Comparison of ENCODE assay signal across 30 cellular contexts in genomic region chr9:112870556-112870955, GRCh38. TPM values are rescaled to one million over a fixed set of nuclear protein-coding genes. Genes with fewer than 3 reads are reported as not detected.
"Had no signal": no experiment of that assay in that cellular context is flagged by ENCODE, and none has a peak within 500 bp of the region (broad histone marks: within the 10 kb centered on the region; RNA-seq: fewer than 3 reads in every experiment).

No MANE protein-coding gene starts in this region.

- H3K4me3 ChIP-seq: gastroesophageal sphincter, heart left ventricle, hepatocyte, lung, right atrium auricular region, sigmoid colon, stomach, thyroid gland, vagina had no signal

- ATAC-seq: esophagus mucosa; gastroesophageal sphincter; heart left ventricle; left lobe of liver; naive thymus-derived CD8-positive, alpha-beta T cell; stimulated activated effector memory CD8-positive, alpha-beta T cell treated with anti-CD3 and anti-CD28 coated beads, Interleukin-12 subunit alpha, Interleukin-12 subunit beta, amount 100 ng/mL, for 72 hours had no signal

- H3K79me2 ChIP-seq: hepatocyte had no signal

- H3K27ac ChIP-seq: epithelial cell of prostate, gastroesophageal sphincter, heart left ventricle, hepatocyte, right atrium auricular region, sigmoid colon, stomach, thyroid gland, vagina had no signal

- DNase-seq: effector CD8-positive, alpha-beta T cell; endodermal cell; foreskin fibroblast; heart left ventricle; kidney; mesenchymal stem cell; naive thymus-derived CD8-positive, alpha-beta T cell; nephron progenitor cell; nucleus accumbens; sigmoid colon; stimulated activated CD4-positive, alpha-beta T cell treated with anti-CD3 and anti-CD28 coated beads, Interleukin-2, amount 100 ng/mL, for 24 hours; stimulated activated CD4-positive, alpha-beta T cell treated with anti-CD3 and anti-CD28 coated beads, Interleukin-4, amount 100 ng/mL, for 24 hours; stimulated activated naive CD4-positive, alpha-beta T cell treated with Interleukin-2 at 50 U/mL for 16 hours; stomach; thyroid gland; trophoblast cell had no signal

- H3K36me3 ChIP-seq: thyroid gland had no signal

- H3K27me3 ChIP-seq: gastroesophageal sphincter, heart left ventricle, hepatocyte, right atrium auricular region, sigmoid colon, stomach, thyroid gland, vagina had no signal

- H3K4me1 ChIP-seq: gastroesophageal sphincter, heart left ventricle, right atrium auricular region, sigmoid colon, stomach, thyroid gland, vagina had no signal

- FAIRE-seq: colon, kidney had no signal

- H3K4me2 ChIP-seq: hepatocyte had no signal

- H3K9me3 ChIP-seq: gastroesophageal sphincter, heart left ventricle, right atrium auricular region, sigmoid colon, stomach, thyroid gland, vagina had no signal

- H2AFZ ChIP-seq: hepatocyte had no signal

RNA-seq across cellular contexts. Expression of gene SLC46A2, which starts 20.1 kb away (rescaled TPM):
- total RNA-seq: endodermal cell; hepatocyte; left lobe of liver; myocyte; naive thymus-derived CD8-positive, alpha-beta T cell; osteocyte; progenitor cell of endocrine pancreas; stomach; temporal lobe; vagina had no signal
- polyA plus RNA-seq: hepatocyte had no signal
